ENCODE assay signal across 8 cellular contexts in the genomic region with DNA sequence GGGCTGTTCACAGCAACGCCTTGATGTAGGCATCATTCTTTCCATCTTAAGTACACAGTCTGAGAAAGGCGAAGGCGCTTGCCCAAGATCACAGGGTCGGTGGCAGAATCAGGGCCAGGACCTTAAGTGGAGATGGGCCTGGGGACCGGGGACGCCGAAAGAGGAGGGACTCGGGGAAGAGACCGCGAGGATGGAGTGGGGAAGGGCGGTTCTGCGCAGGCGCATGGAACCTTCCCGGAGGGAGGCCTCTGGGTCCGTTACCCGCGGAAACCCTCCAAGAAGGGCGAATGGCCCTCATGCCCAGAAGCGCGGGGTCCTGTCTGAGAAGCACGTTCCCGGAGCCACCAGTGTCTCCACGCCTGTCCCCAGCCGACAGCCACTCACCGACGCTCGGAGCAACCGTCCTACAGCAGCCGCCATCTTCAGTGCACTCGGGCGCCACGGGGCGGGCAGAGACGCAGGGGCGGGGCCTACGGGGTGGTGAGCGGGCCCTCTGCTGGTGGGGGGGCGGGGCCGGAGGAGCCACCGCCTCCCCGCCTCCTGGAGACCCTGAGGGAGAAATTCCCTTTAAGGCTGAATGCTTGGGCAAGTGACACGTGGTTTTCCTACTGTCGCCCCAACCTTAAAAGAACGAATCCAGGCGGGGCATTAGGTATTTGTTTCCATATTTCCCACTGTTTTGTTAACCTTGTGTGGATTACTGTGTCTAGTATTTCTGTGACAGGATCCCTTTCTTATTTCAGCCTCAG. TPM values are rescaled to one million over a fixed set of nuclear protein-coding genes. Genes with fewer than 3 reads are reported as not detected.
DNase-seq lines count a peak whose midpoint lies in the region; TF ChIP-seq lines count a peak whose summit lies in the region.

A gene (minus strand): TSS at position 442 of the 749 bp plus-strand sequence. CDS start 22 bp downstream, at position 420.

- H3K27me3 ChIP-seq in GM06990 (replicated peaks; ENCODE audit: control insufficient read depth, insufficient read depth, low read length) = no peaks in the 10 kb centered on the region
- H3K27me3 ChIP-seq in thymus (ENCODE audit: control insufficient read depth, insufficient read depth) = no peaks in the 10 kb centered on the region

- H3K4me1 ChIP-seq in thymus (ENCODE audit: control insufficient read depth, insufficient read depth, low read length) = peaks cover 6% of the 10 kb centered on the region

- no peaks in the 10 kb centered on the region; the same call in 1 of the 2 replicates for H3K27me3 Mint-ChIP-seq in HFFc6 (ENCODE audit: insufficient read depth)
- no peaks in the 10 kb centered on the region for H3K27me3 Mint-ChIP-seq in osteocyte (ENCODE audit: unreplicated experiment)

- H3K4me3 ChIP-seq in GM06990 (replicated peaks; ENCODE audit: low read depth, low read length) = peak within 1 kb of the TSS; percentile 93
- peak within 1 kb of the TSS; percentile 100 for H3K4me3 ChIP-seq in NB4 (ENCODE audit: low read depth, low read length)
- peak within 1 kb of the TSS; percentile 90 for H3K4me3 ChIP-seq in SK-N-MC
- peak within 1 kb of the TSS; percentile 72 for H3K4me3 ChIP-seq in thymus (ENCODE audit: low read length)

- no peaks in the 10 kb centered on the region for H3K9me3 ChIP-seq in SK-N-MC (ENCODE audit: low read depth, low read length)
- H3K9me3 ChIP-seq in thymus (ENCODE audit: control insufficient read depth) = no peaks in the 10 kb centered on the region

- under 1% methylated on average over 45 of the region's 45 CpGs for WGBS in thymus

- H3K4me1 Mint-ChIP-seq in HFFc6 (ENCODE audit: low read depth) = peaks cover 26% of the 10 kb centered on the region
- peaks cover 31% of the 10 kb centered on the region for H3K4me1 Mint-ChIP-seq in osteocyte (ENCODE audit: unreplicated experiment)

- H3K27ac ChIP-seq in SK-N-MC (peak within 1 kb of the TSS; percentile 85), thymus (ENCODE audit: low read depth) (peak within 1 kb of the TSS; percentile 95)

- peak; percentile 98 for TF ChIP-seq POLR2A in NB4 (IDR thresholded peaks at IDR 0.05; ENCODE audit: extremely low read depth, insufficient read length)

- H3K27ac Mint-ChIP-seq in HFFc6 = peak within 1 kb of the TSS; percentile 94
- peak within 1 kb of the TSS; percentile 97 for H3K27ac Mint-ChIP-seq in osteocyte (ENCODE audit: unreplicated experiment)

- peak; percentile 93 for DNase-seq in GM06990 (ENCODE audit: extremely low read depth, insufficient read length)
- peak; percentile 81 for DNase-seq in HFFc6
- peak; percentile 96 for DNase-seq in NB4 (ENCODE audit: low read depth)
- DNase-seq in SK-N-MC (ENCODE audit: low read depth, low spot score) = peak; percentile 50
- peak; percentile 97 for DNase-seq in activated naive CD4-positive, alpha-beta T cell treated with anti-CD3 and anti-CD28 coated beads, Interleukin-2, amount 50 U/mL, for 16 hours
- peak; percentile 41 for DNase-seq in glomerular endothelial cell (ENCODE audit: extremely low read depth, low read depth, low spot score)
- DNase-seq in osteocyte (ENCODE audit: extremely low spot score, unreplicated experiment) = peak; percentile 98

- H3K9me3 Mint-ChIP-seq in HFFc6 = no peaks in the 10 kb centered on the region
- H3K9me3 Mint-ChIP-seq in osteocyte (ENCODE audit: unreplicated experiment) = no peaks in the 10 kb centered on the region

- H3K36me3 ChIP-seq in GM06990 (ENCODE audit: control insufficient read depth, insufficient read depth, low read length) (peaks cover 5% of the 10 kb centered on the region), SK-N-MC (ENCODE audit: insufficient read depth, low read length) (peaks cover 31% of the 10 kb centered on the region), thymus (ENCODE audit: control insufficient read depth, insufficient read depth) (peaks cover 9% of the 10 kb centered on the region)

- H3K9ac ChIP-seq in SK-N-MC (ENCODE audit: insufficient read length) = peak within 1 kb of the TSS; percentile 92

- peaks cover 12% of the 10 kb centered on the region; the same call in 1 of the 2 replicates for H3K36me3 Mint-ChIP-seq in HFFc6 (ENCODE audit: low read depth)
- H3K36me3 Mint-ChIP-seq in osteocyte (ENCODE audit: unreplicated experiment) = peaks cover 7% of the 10 kb centered on the region

- TF ChIP-seq CTCF in GM06990 (IDR thresholded peaks at IDR 0.05; ENCODE audit: insufficient read depth, low read length, poor library complexity, severe bottlenecking) (peak; percentile 27), HFFc6 (IDR thresholded peaks at IDR 0.05) (peak; percentile 66; the same call in 1 of the 2 replicates), NB4 (IDR thresholded peaks at IDR 0.05; ENCODE audit: low read depth, low read length) (no peak), osteocyte (IDR thresholded peaks at IDR 0.05) (peak; percentile 31)

- H3K4me3 Mint-ChIP-seq in HFFc6 = peak within 1 kb of the TSS; percentile 96
- peak within 1 kb of the TSS; percentile 87 for H3K4me3 Mint-ChIP-seq in osteocyte (ENCODE audit: unreplicated experiment)

RNA-seq across cellular contexts. Expression of the gene that starts here (rescaled TPM):
- 100 to 1,000 TPM; 156 to 183 (median 171) TPM for total RNA-seq in HFFc6 (2021; fragmentation: NEBNext Ultra II Directional; extraction: Animal tissue kit (Norgen Biotek cat#: 25700))
- total RNA-seq in glomerular endothelial cell = 104 and 148 TPM in 2 replicates
- 76.7 and 76.9 TPM in 2 replicates for total RNA-seq in osteocyte
- polyA plus RNA-seq in thymus = 114 TPM

Comparison
In these comparisons a context has a peak if more than half of its experiments do, and no peak if none do; other contexts are left out.
1. Peak in every context shown above with its lines: DNase-seq, H3K4me3 ChIP-seq and H3K27ac ChIP-seq.
2. DNase-seq: peak in every context shown above with its lines; median percentile 98 in osteocyte; 97 in activated naive CD4-positive, alpha-beta T cell treated with anti-CD3 and anti-CD28 coated beads, Interleukin-2, amount 50 U/mL, for 16 hours; 96 in NB4; 93 in GM06990; 81 in HFFc6; 50 in SK-N-MC; 41 in glomerular endothelial cell.